In genomic region chr7:111509298-111509697, GRCh38 we compare ENCODE assay signal across 29 cellular contexts.
"Had no signal": no experiment of that assay in that cellular context is flagged by ENCODE, and none has a peak within 500 bp of the region (broad histone marks: within the 10 kb centered on the region; RNA-seq: fewer than 3 reads in every experiment).

No MANE protein-coding gene starts in this region.

- H3K36me3 Mint-ChIP-seq: activated naive CD4-positive, alpha-beta T cell treated with anti-CD3 and anti-CD28 coated beads, Interleukin-2, amount 10 ng/mL, durations not matched to agents 7 days and 5 days had no signal

- H3K4me1 Mint-ChIP-seq: activated CD4-positive, alpha-beta T cell treated with anti-CD3 and anti-CD28 coated beads, Interleukin-2, amount 10 ng/mL, durations not matched to agents 24 days and 14 days; activated CD8-positive, alpha-beta memory T cell treated with anti-CD3 and anti-CD28 coated beads, Interleukin-2, amount 10 ng/mL, durations not matched to agents 7 days and 5 days; activated naive CD4-positive, alpha-beta T cell treated with anti-CD3 and anti-CD28 coated beads, Interleukin-2, amount 10 ng/mL, durations not matched to agents 7 days and 5 days; brain had no signal

- H3K9me3 ChIP-seq: ascending aorta, breast epithelium, colonic mucosa, gastrocnemius medialis had no signal

- H3K27me3 Mint-ChIP-seq: activated CD4-positive, alpha-beta memory T cell treated with anti-CD3 and anti-CD28 coated beads for 36 hours; activated CD4-positive, alpha-beta T cell treated with anti-CD3 and anti-CD28 coated beads for 36 hours; activated CD4-positive, alpha-beta T cell treated with anti-CD3 and anti-CD28 coated beads, Interleukin-2, amount 10 ng/mL, durations not matched to agents 24 days and 14 days; activated CD8-positive, alpha-beta memory T cell treated with anti-CD3 and anti-CD28 coated beads, Interleukin-2, amount 10 ng/mL, durations not matched to agents 7 days and 5 days; activated naive CD4-positive, alpha-beta T cell treated with anti-CD3 and anti-CD28 coated beads, Interleukin-2, amount 10 ng/mL, durations not matched to agents 7 days and 5 days; activated T-cell treated with anti-CD3 and anti-CD28 coated beads, Interleukin-2, amount 50 U/mL, for 24 hours; brain had no signal

- H3K27me3 ChIP-seq: ascending aorta, breast epithelium, cardiac muscle cell, colonic mucosa, gastrocnemius medialis, heart left ventricle had no signal

- H3K4me1 ChIP-seq: ascending aorta, breast epithelium, colonic mucosa, gastrocnemius medialis, heart left ventricle had no signal

- H3K9me3 Mint-ChIP-seq: activated CD4-positive, alpha-beta memory T cell treated with anti-CD3 and anti-CD28 coated beads for 36 hours; activated naive CD4-positive, alpha-beta T cell treated with anti-CD3 and anti-CD28 coated beads, Interleukin-2, amount 10 ng/mL, durations not matched to agents 7 days and 5 days had no signal

- ATAC-seq: activated CD8-positive, alpha-beta memory T cell treated with anti-CD3 and anti-CD28 coated beads, Interleukin-2, amount 10 ng/mL, durations not matched to agents 7 days and 5 days; activated CD8-positive, alpha-beta T cell treated with anti-CD3 and anti-CD28 coated beads, Interleukin-2, amount 10 ng/mL, durations not matched to agents 7 days and 5 days; esophagus mucosa; gastrocnemius medialis; heart left ventricle had no signal

- DNase-seq: activated CD4-positive, alpha-beta memory T cell treated with anti-CD3 and anti-CD28 coated beads for 36 hours; activated CD4-positive, alpha-beta T cell treated with anti-CD3 and anti-CD28 coated beads for 36 hours; activated CD4-positive, alpha-beta T cell treated with anti-CD3 and anti-CD28 coated beads, Interleukin-2, amount 10 ng/mL, durations not matched to agents 24 days and 14 days; activated CD4-positive, CD25-positive, alpha-beta regulatory T cell; activated CD4-positive, CD25-positive, alpha-beta regulatory T cell treated with anti-CD3 and anti-CD28 coated beads, Interleukin-2, amount 50 U/mL, for 72 hours; activated CD8-positive, alpha-beta memory T cell treated with anti-CD3 and anti-CD28 coated beads, Interleukin-2, amount 10 ng/mL, durations not matched to agents 7 days and 5 days; activated CD8-positive, alpha-beta memory T cell treated with anti-CD3 and anti-CD28 coated beads, Interleukin-2, amount 50 U/mL, for 4 hours; activated CD8-positive, alpha-beta T cell treated with anti-CD3 and anti-CD28 coated beads, Interleukin-2, amount 10 ng/mL, durations not matched to agents 7 days and 5 days; activated gamma-delta T cell; activated naive CD4-positive, alpha-beta T cell; activated naive CD4-positive, alpha-beta T cell treated with anti-CD3 and anti-CD28 coated beads, Interleukin-2, amount 10 ng/mL, durations not matched to agents 7 days and 5 days; activated T-cell treated with anti-CD3 and anti-CD28 coated beads for 4 hours; activated T-cell treated with anti-CD3 and anti-CD28 coated beads, Interleukin-2, amount 50 U/mL, for 24 hours; activated T-cell treated with anti-CD3 and anti-CD28 coated beads, Interleukin-2, amount 50 U/mL, for 72 hours; central memory CD4-positive, alpha-beta T cell; cerebellar nuclear complex; colonic mucosa; effector CD8-positive, alpha-beta T cell; gastrocnemius medialis; glutamatergic neuron; heart left ventricle; hypothalamus; T-helper 2 cell had no signal

- H3K27ac ChIP-seq: ascending aorta, breast epithelium, cardiac muscle cell, colonic mucosa, gastrocnemius medialis, heart left ventricle had no signal

- H3K27ac Mint-ChIP-seq: activated CD4-positive, alpha-beta memory T cell treated with anti-CD3 and anti-CD28 coated beads for 36 hours; activated CD4-positive, alpha-beta T cell treated with anti-CD3 and anti-CD28 coated beads for 36 hours; activated CD4-positive, alpha-beta T cell treated with anti-CD3 and anti-CD28 coated beads, Interleukin-2, amount 10 ng/mL, durations not matched to agents 24 days and 14 days; activated CD8-positive, alpha-beta memory T cell treated with anti-CD3 and anti-CD28 coated beads, Interleukin-2, amount 10 ng/mL, durations not matched to agents 7 days and 5 days; activated CD8-positive, alpha-beta T cell treated with anti-CD3 and anti-CD28 coated beads, Interleukin-2, amount 10 ng/mL, durations not matched to agents 7 days and 5 days; activated naive CD4-positive, alpha-beta T cell treated with anti-CD3 and anti-CD28 coated beads, Interleukin-2, amount 10 ng/mL, durations not matched to agents 7 days and 5 days; activated naive CD4-positive, alpha-beta T cell treated with anti-CD3 and anti-CD28 coated beads, Interleukin-2, amount 50 U/mL, for 72 hours; activated T-cell treated with anti-CD3 and anti-CD28 coated beads, Interleukin-2, amount 50 U/mL, for 24 hours; activated T-cell treated with anti-CD3 and anti-CD28 coated beads, Interleukin-2, amount 50 U/mL, for 72 hours; brain had no signal

- H3K36me3 ChIP-seq: ascending aorta, breast epithelium, cardiac muscle cell, colonic mucosa, gastrocnemius medialis, heart left ventricle had no signal

- H3K4me3 ChIP-seq: ascending aorta, breast epithelium, cardiac muscle cell, colonic mucosa, gastrocnemius medialis, heart left ventricle had no signal

- H3K4me3 Mint-ChIP-seq: activated CD4-positive, alpha-beta memory T cell treated with anti-CD3 and anti-CD28 coated beads for 36 hours; activated CD4-positive, alpha-beta T cell treated with anti-CD3 and anti-CD28 coated beads for 36 hours; activated CD4-positive, alpha-beta T cell treated with anti-CD3 and anti-CD28 coated beads, Interleukin-2, amount 10 ng/mL, durations not matched to agents 24 days and 14 days; activated CD8-positive, alpha-beta memory T cell treated with anti-CD3 and anti-CD28 coated beads, Interleukin-2, amount 10 ng/mL, durations not matched to agents 7 days and 5 days; activated CD8-positive, alpha-beta T cell treated with anti-CD3 and anti-CD28 coated beads, Interleukin-2, amount 10 ng/mL, durations not matched to agents 7 days and 5 days; activated naive CD4-positive, alpha-beta T cell treated with anti-CD3 and anti-CD28 coated beads, Interleukin-2, amount 10 ng/mL, durations not matched to agents 7 days and 5 days; activated T-cell treated with anti-CD3 and anti-CD28 coated beads, Interleukin-2, amount 50 U/mL, for 24 hours; activated T-cell treated with anti-CD3 and anti-CD28 coated beads, Interleukin-2, amount 50 U/mL, for 72 hours; brain had no signal
